7 cellular contexts compared by ENCODE assay signal in the genomic region with DNA sequence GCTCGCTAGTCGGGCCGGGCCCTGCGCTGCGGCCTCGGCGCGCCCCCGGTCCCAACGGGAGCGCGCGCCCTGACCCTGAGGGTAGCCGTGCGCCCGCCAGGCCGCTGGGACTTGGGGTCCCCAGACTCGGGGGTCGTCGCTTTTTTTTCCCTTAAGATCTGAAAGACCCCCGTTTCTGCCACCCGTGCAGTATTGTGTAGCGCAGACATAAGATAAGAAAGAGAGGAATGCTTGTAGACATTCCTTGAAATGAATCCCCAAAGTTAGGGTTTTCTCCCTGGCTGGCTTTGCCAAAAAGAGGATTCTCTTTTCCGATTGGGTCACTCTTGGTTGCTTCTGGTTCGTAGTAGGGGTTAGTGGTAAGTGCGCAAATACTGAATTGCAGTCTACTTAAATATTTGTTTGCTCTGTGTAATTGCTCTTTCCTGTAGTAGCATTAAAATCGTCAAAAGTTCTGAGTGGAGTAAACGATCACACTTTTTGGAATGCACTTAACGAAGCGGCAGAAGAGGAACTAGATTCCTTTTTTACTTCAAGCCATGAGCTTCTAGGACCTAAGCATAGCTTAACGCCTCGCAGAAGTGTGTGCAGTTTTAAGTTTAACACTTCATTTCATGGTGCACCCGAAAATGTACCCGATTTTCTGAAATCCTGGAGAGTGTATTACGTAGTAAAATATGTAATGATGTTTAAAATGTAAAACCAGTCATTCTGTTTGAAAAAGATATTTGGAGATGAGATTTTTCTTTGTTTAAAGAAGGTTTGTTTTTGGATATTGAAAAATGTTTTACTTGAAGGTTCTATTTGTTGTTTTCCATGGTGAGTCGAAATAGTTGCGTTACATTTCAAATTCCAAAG. TPM values are rescaled to one million over a fixed set of nuclear protein-coding genes. Genes with fewer than 3 reads are reported as not detected.
DNase-seq lines count a peak whose midpoint lies in the region; ATAC-seq lines count a peak whose summit lies in the region.

No MANE protein-coding gene starts in this region.

- DNase-seq in Kasumi-1 (lab: John Stamatoyannopoulos, UW): peak; percentile 63 to 66
- DNase-seq in activated naive CD4-positive, alpha-beta T cell treated with anti-CD3 and anti-CD28 coated beads, Interleukin-2, amount 50 U/mL, for 72 hours (ENCODE audit: low spot score in 2 of 2): no peak
- DNase-seq in COLO668 (lab: John Stamatoyannopoulos, UW; ENCODE audit: unreplicated experiment): no peak

- H3K36me3 ChIP-seq in ES-I3 (ENCODE audit: insufficient read depth, low read length): no peaks in the 10 kb centered on the region
- no peaks in the 10 kb centered on the region for H3K36me3 ChIP-seq in iPS-18a (ENCODE audit: control insufficient read depth, low read depth, low read length)

- peaks cover 7% of the 10 kb centered on the region for H3K27me3 ChIP-seq in iPS-18a (ENCODE audit: control insufficient read depth, insufficient read depth, low read length)

- H3K4me3 ChIP-seq in iPS-18a (ENCODE audit: low read length) (peak overlapping the region; percentile 88), skin epidermis (peak overlapping the region; percentile 65 to 94 (median 87))

- peak overlapping the region; percentile 95 to 97 for H3K27ac Mint-ChIP-seq in activated naive CD4-positive, alpha-beta T cell treated with anti-CD3 and anti-CD28 coated beads, Interleukin-2, amount 50 U/mL, for 72 hours

- H3K9ac ChIP-seq in ES-I3 (ENCODE audit: low read depth, low read length) (peak overlapping the region; percentile 94), iPS-18a (ENCODE audit: low read length) (peak overlapping the region; percentile 85)

- ATAC-seq in GM21576 (IDR thresholded peaks at IDR 0.05; ENCODE audit: unreplicated experiment): peak; percentile 35
- ATAC-seq in activated naive CD4-positive, alpha-beta T cell treated with anti-CD3 and anti-CD28 coated beads, Interleukin-2, amount 50 U/mL, for 72 hours: no peak

- H3K27ac ChIP-seq in iPS-18a (ENCODE audit: low read length) (peak overlapping the region; percentile 88), skin epidermis (peak overlapping the region; percentile 90 to 100 (median 98))

- no peaks in the 10 kb centered on the region for H3K9me3 Mint-ChIP-seq in activated naive CD4-positive, alpha-beta T cell treated with anti-CD3 and anti-CD28 coated beads, Interleukin-2, amount 50 U/mL, for 72 hours

- H3K9me3 ChIP-seq in ES-I3 (ENCODE audit: control insufficient read depth, insufficient read depth, low read length) (no peaks in the 10 kb centered on the region), iPS-18a (ENCODE audit: control insufficient read depth, low read depth, low read length) (no peaks in the 10 kb centered on the region)

- peaks cover 19 to 27% of the 10 kb centered on the region in 2 donors for H3K36me3 Mint-ChIP-seq in activated naive CD4-positive, alpha-beta T cell treated with anti-CD3 and anti-CD28 coated beads, Interleukin-2, amount 50 U/mL, for 72 hours

- H3K4me1 ChIP-seq in ES-I3 (ENCODE audit: insufficient read depth, low read length) (peaks cover 34% of the 10 kb centered on the region), iPS-18a (ENCODE audit: control insufficient read depth, low read depth, low read length) (peaks cover 56% of the 10 kb centered on the region)

RNA-seq across cellular contexts. Expression of a gene that starts 1.3 kb away (rescaled TPM):
- 10 to 100 TPM; 52.1 to 80.0 TPM for total RNA-seq in activated naive CD4-positive, alpha-beta T cell treated with anti-CD3 and anti-CD28 coated beads, Interleukin-2, amount 50 U/mL, for 72 hours

Comparison
In these comparisons a context has a peak if more than half of its experiments do, and no peak if none do; other contexts are left out.
1. DNase-seq: peak in Kasumi-1 (2 of 2); none in activated naive CD4-positive, alpha-beta T cell treated with anti-CD3 and anti-CD28 coated beads, Interleukin-2, amount 50 U/mL, for 72 hours (0 of 2) and COLO668 (single experiment).